25 cellular contexts compared by ENCODE assay signal in the genomic region with DNA sequence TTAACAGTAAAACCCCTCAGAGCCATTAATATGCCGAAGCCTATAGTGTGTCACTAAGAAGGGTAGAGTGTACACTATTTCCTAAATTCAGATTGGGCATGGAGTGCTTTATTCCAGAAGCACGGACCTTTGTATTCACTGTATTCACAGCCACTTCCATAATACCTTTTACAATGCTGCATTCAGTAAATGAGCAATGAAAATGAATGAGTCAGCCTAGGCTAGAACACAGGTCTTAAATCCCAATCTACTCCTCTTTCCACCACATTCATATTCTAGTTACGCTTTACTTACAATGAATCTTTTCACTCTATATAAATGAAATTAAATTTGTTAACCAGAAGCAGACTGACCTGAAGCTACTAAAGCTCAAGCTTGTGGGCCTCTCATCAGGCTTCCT.
"Had no signal": no experiment of that assay in that cellular context is flagged by ENCODE, and none has a peak within 500 bp of the region (broad histone marks: within the 10 kb centered on the region; RNA-seq: fewer than 3 reads in every experiment).

No MANE protein-coding gene starts in this region.

- H3K27ac ChIP-seq: coronary artery, gastrocnemius medialis, left lung, ovary, right lobe of liver, testis, upper lobe of left lung had no signal

- H3K4me1 Mint-ChIP-seq: activated B cell treated with CpG ODN at 0.5 μM for 24 hours; activated naive CD8-positive, alpha-beta T cell treated with anti-CD3 and anti-CD28 coated beads for 36 hours; activated T-helper 17 cell treated with anti-CD3 and anti-CD28 coated beads, Interleukin-2, amount 50 U/mL, for 72 hours; brain; central memory CD8-positive, alpha-beta T cell; naive thymus-derived CD8-positive, alpha-beta T cell; stimulated activated effector memory CD8-positive, alpha-beta T cell treated with anti-CD3 and anti-CD28 coated beads, Interleukin-12 subunit alpha, Interleukin-12 subunit beta, amount 100 ng/mL, for 72 hours had no signal

- H3K4me3 ChIP-seq: coronary artery, gastrocnemius medialis, left lung, ovary, right lobe of liver, smooth muscle cell, testis, upper lobe of left lung had no signal

- H3K36me3 Mint-ChIP-seq: activated naive CD8-positive, alpha-beta T cell treated with anti-CD3 and anti-CD28 coated beads for 36 hours; brain; stimulated activated effector memory CD8-positive, alpha-beta T cell treated with anti-CD3 and anti-CD28 coated beads, Interleukin-12 subunit alpha, Interleukin-12 subunit beta, amount 100 ng/mL, for 72 hours had no signal

- H3K27me3 ChIP-seq: gastrocnemius medialis, left lung, ovary, right lobe of liver, testis, upper lobe of left lung had no signal

- DNase-seq: activated B cell treated with CpG ODN at 0.5 μM for 24 hours; activated CD4-positive, alpha-beta T cell treated with anti-CD3 and anti-CD28 coated beads for 4 hours; activated CD8-positive, alpha-beta T cell treated with anti-CD3 and anti-CD28 coated beads for 36 hours; activated naive CD4-positive, alpha-beta T cell; activated naive CD8-positive, alpha-beta T cell treated with anti-CD3 and anti-CD28 coated beads for 36 hours; activated T-cell treated with anti-CD3 and anti-CD28 coated beads, Interleukin-2, amount 50 U/mL, for 1 hour; amniotic stem cell; erythroblast; gastrocnemius medialis; head of caudate nucleus; kidney; left lung; naive thymus-derived CD8-positive, alpha-beta T cell; ovary; right lobe of liver; stimulated activated CD4-positive, alpha-beta T cell treated with anti-CD3 and anti-CD28 coated beads, Interleukin-4, amount 100 ng/mL, for 24 hours; testis; upper lobe of left lung had no signal

- H3K4me3 Mint-ChIP-seq: activated B cell treated with CpG ODN at 0.5 μM for 24 hours; activated CD8-positive, alpha-beta T cell treated with anti-CD3 and anti-CD28 coated beads for 36 hours; activated naive CD8-positive, alpha-beta T cell treated with anti-CD3 and anti-CD28 coated beads for 36 hours; activated T-helper 17 cell treated with anti-CD3 and anti-CD28 coated beads, Interleukin-2, amount 50 U/mL, for 72 hours; brain; central memory CD8-positive, alpha-beta T cell; naive thymus-derived CD8-positive, alpha-beta T cell; stimulated activated effector memory CD8-positive, alpha-beta T cell treated with anti-CD3 and anti-CD28 coated beads, Interleukin-12 subunit alpha, Interleukin-12 subunit beta, amount 100 ng/mL, for 72 hours; T-helper 2 cell treated with Interferon-gamma antibody and Interleukin-4, amounts not matched to agents 5 μg/mL and 100 μg/mL, for 36 hours had no signal

- H3K9me3 ChIP-seq: gastrocnemius medialis, left lung, ovary, right lobe of liver, testis, upper lobe of left lung had no signal

- H3K4me2 ChIP-seq: smooth muscle cell had no signal

- H3K36me3 ChIP-seq: gastrocnemius medialis, left lung, ovary, right lobe of liver, upper lobe of left lung had no signal

- H3K4me1 ChIP-seq: gastrocnemius medialis, left lung, right lobe of liver, testis, upper lobe of left lung had no signal

- H3K27ac Mint-ChIP-seq: activated B cell treated with CpG ODN at 0.5 μM for 24 hours; activated CD8-positive, alpha-beta T cell treated with anti-CD3 and anti-CD28 coated beads for 36 hours; activated naive CD8-positive, alpha-beta T cell treated with anti-CD3 and anti-CD28 coated beads for 36 hours; activated T-helper 17 cell treated with anti-CD3 and anti-CD28 coated beads, Interleukin-2, amount 50 U/mL, for 72 hours; brain; naive thymus-derived CD8-positive, alpha-beta T cell; stimulated activated effector memory CD8-positive, alpha-beta T cell treated with anti-CD3 and anti-CD28 coated beads, Interleukin-12 subunit alpha, Interleukin-12 subunit beta, amount 100 ng/mL, for 72 hours; T-helper 2 cell treated with Interferon-gamma antibody and Interleukin-4, amounts not matched to agents 5 μg/mL and 100 μg/mL, for 36 hours had no signal

- H3K9me3 Mint-ChIP-seq: activated B cell treated with CpG ODN at 0.5 μM for 24 hours; activated CD8-positive, alpha-beta T cell treated with anti-CD3 and anti-CD28 coated beads for 36 hours; activated naive CD8-positive, alpha-beta T cell treated with anti-CD3 and anti-CD28 coated beads for 36 hours; activated T-helper 17 cell treated with anti-CD3 and anti-CD28 coated beads, Interleukin-2, amount 50 U/mL, for 72 hours; brain; central memory CD8-positive, alpha-beta T cell; naive thymus-derived CD8-positive, alpha-beta T cell; stimulated activated effector memory CD8-positive, alpha-beta T cell treated with anti-CD3 and anti-CD28 coated beads, Interleukin-12 subunit alpha, Interleukin-12 subunit beta, amount 100 ng/mL, for 72 hours; T-helper 2 cell treated with Interferon-gamma antibody and Interleukin-4, amounts not matched to agents 5 μg/mL and 100 μg/mL, for 36 hours had no signal
